23 cellular contexts compared by ENCODE assay signal in the genomic region with DNA sequence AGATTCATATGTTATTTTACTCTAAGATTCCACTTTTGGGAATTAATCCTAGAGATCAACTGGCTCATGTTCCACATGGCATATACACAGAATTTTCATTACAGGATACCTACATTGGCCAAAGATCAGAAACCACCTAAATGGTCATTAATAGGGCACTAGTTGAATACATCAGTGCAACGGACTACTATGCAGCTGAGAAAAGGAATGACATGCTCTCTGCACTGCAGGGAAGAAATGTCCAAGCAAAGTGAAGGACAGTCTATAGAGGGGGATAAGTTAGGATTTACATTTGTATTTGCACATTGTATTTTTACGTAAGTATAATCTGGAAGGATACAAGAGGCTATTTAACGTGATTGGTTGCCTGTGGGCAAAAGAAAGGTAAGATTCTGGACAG.
DNase-seq lines count a peak whose midpoint lies in the region; ATAC-seq, FAIRE-seq and TF ChIP-seq lines count a peak whose summit lies in the region.
"Had no signal": no experiment of that assay in that cellular context is flagged by ENCODE, and none has a peak within 500 bp of the region (broad histone marks: within the 10 kb centered on the region; RNA-seq: fewer than 3 reads in every experiment).

No MANE protein-coding gene starts in this region.

- BruUV-seq in K562 (replicated peaks; lab: Mats Ljungman, UMichigan) = no TSS peak

- H3K9me1 ChIP-seq in K562 (ENCODE audit: control insufficient read depth, insufficient read depth, low read length) = no peaks in the 10 kb centered on the region

- TF ChIP-seq CTCF in CD4-positive, alpha-beta T cell (IDR thresholded peaks at IDR 0.05) = no peak
- no peak for TF ChIP-seq CTCF in HEK293 (tag by site-specific recombination; IDR thresholded peaks at IDR 0.05)
- TF ChIP-seq CTCF in K562 (IDR thresholded peaks at IDR 0.05 in 2 of 3, conservative IDR thresholded peaks at IDR 0.05 in 1 of 3; ENCODE audit: insufficient read depth in 2 of 3, low read depth in 1 of 3, low read length in 3 of 3) = no peak

- peaks cover 82% of the 10 kb centered on the region for H3K4me1 Mint-ChIP-seq in activated naive CD4-positive, alpha-beta T cell treated with anti-CD3 and anti-CD28 coated beads, Interleukin-2, amount 50 U/mL, for 24 hours
- H3K4me1 Mint-ChIP-seq in CD4-positive, alpha-beta T cell (ENCODE audit: low read depth) = peaks cover 75% of the 10 kb centered on the region
- H3K4me1 Mint-ChIP-seq: B cell had no signal

- WGBS in K562 (ENCODE audit: insufficient coverage, low coverage, missing lambda C conversion rate) = 4% methylated on average over 3 of the region's 3 CpGs

- H4K20me1 ChIP-seq in K562 (replicated peaks; ENCODE audit: control insufficient read depth, insufficient read depth, low read length) = no peaks in the 10 kb centered on the region

- no peak overlapping the region for H2AFZ ChIP-seq in K562 (ENCODE audit: low read depth, low read length)

- POLR2A ChIA-PET in CD4-positive, alpha-beta T cell (lab: Charles Lee) = interaction anchor here (0.9 to 1.8 kb wide), 3 partner anchors 11 to 35 kb away, joined by 4 to 7 read pairs (median 5); no protein-coding TSS in a partner anchor
- POLR2A ChIA-PET in HEK293 (lab: Yijun Ruan, JAX) (no interaction called here), K562 (lab: Yijun Ruan, JAX) (interaction anchor here (1.2 kb wide), 1 partner anchor 9 kb away, joined by 4 read pairs; no protein-coding TSS in a partner anchor)

- peak overlapping the region; percentile 71 for H3K27ac Mint-ChIP-seq in activated naive CD4-positive, alpha-beta T cell treated with anti-CD3 and anti-CD28 coated beads, Interleukin-2, amount 50 U/mL, for 24 hours
- peak overlapping the region; percentile 82 for H3K27ac Mint-ChIP-seq in CD4-positive, alpha-beta T cell
- H3K27ac Mint-ChIP-seq: B cell; CD8-positive, alpha-beta T cell had no signal

- H3K36me3 Mint-ChIP-seq in activated naive CD4-positive, alpha-beta T cell treated with anti-CD3 and anti-CD28 coated beads, Interleukin-2, amount 50 U/mL, for 24 hours = peaks cover 6% of the 10 kb centered on the region
- peaks cover 19% of the 10 kb centered on the region for H3K36me3 Mint-ChIP-seq in CD4-positive, alpha-beta T cell (ENCODE audit: low read depth)

- intact Hi-C loops in CD4-positive, alpha-beta T cell (cut with DNase I, micrococcal nuclease) = loop anchor here in 1 of 2 experiments (5.0 kb wide), 1 partner anchor 34 kb away; no protein-coding TSS in a partner anchor
- intact Hi-C loops in K562 (cut with micrococcal nuclease) = no loop called here

- no peak for ATAC-seq in CD4-positive, alpha-beta T cell (ENCODE audit: poor library complexity)
- ATAC-seq in K562 (no peak), GM18519 (IDR thresholded peaks at IDR 0.05; ENCODE audit: low FRiP score, unreplicated experiment) (no peak)
- ATAC-seq: A549; CD8-positive, alpha-beta T cell had no signal

- TF ChIP-seq POLR2A in K562 (conservative IDR thresholded peaks at IDR 0.05) = no peak

- CTCF ChIA-PET in CD4-positive, alpha-beta T cell (lab: Charles Lee) = no interaction called here
- CTCF ChIA-PET in HEK293 (lab: Yijun Ruan, JAX) (interaction anchor here (0.6 kb wide), 1 partner anchor 85 kb away, joined by 3 read pairs; no protein-coding TSS in a partner anchor), K562 (lab: Yijun Ruan, JAX; ENCODE audit: low intra/inter-chr PET ratio) (no interaction called here)

- H3K27ac ChIP-seq in CD4-positive, alpha-beta T cell (ENCODE audit: low read depth, low read length) = no peak overlapping the region
- no peak overlapping the region for H3K27ac ChIP-seq in HEK293 (ENCODE audit: extremely low read depth, low read depth, low read length)
- H3K27ac ChIP-seq in K562 (ENCODE audit: extremely low read depth, low read depth, low read length) = no peak overlapping the region
- H3K27ac ChIP-seq: 22Rv1; A549; BLaER1 treated with 17β-estradiol and CSF1 and Interleukin-3, amounts not matched to agents 10 nM and 100 nM; C4-2B had no signal

- in situ Hi-C loops in K562 (cut with MboI) = no loop called here

- H3K4me1 ChIP-seq in HEK293 (ENCODE audit: control insufficient read depth, insufficient read depth, low read length) (peaks cover 2% of the 10 kb centered on the region; the same call in 1 of the 2 replicates), K562 (replicated peaks in 1 of 2; ENCODE audit: control insufficient read depth in 2 of 2, insufficient read depth in 2 of 2, low read length in 2 of 2) (no peaks in the 10 kb centered on the region; a peak in 1 of 5 replicates)
- H3K4me1 ChIP-seq: A549, Caco-2 had no signal

- no peak overlapping the region for H3K4me2 ChIP-seq in K562 (ENCODE audit: insufficient read depth, low read length)
- H3K4me2 ChIP-seq: A549 had no signal

- FAIRE-seq in K562 (lab: Jason Lieb, UNC) = no peak
- FAIRE-seq: A549, D721Med, G401.6, GM12891, GM19239 had no signal

- H3K36me3 ChIP-seq in HEK293 (ENCODE audit: control insufficient read depth in 2 of 2, insufficient read depth in 1 of 2, low read length in 2 of 2) = no peaks in the 10 kb centered on the region
- no peaks in the 10 kb centered on the region for H3K36me3 ChIP-seq in K562 (ENCODE audit: control insufficient read depth, insufficient read depth, low read length)
- H3K36me3 ChIP-seq: BLaER1 treated with 17β-estradiol and CSF1 and Interleukin-3, amounts not matched to agents 10 nM and 100 nM had no signal

- H3K4me3 ChIP-seq in HEK293 (ENCODE audit: low read depth, low read length) (no peak overlapping the region), K562 (no peak overlapping the region)
- H3K4me3 ChIP-seq: A549; BLaER1 treated with 17β-estradiol and CSF1 and Interleukin-3, amounts not matched to agents 10 nM and 100 nM had no signal

- H3K9ac ChIP-seq in K562 (ENCODE audit: insufficient read depth in 1 of 2, low read depth in 2 of 2, low read length in 2 of 2) = no peak overlapping the region
- H3K9ac ChIP-seq: BLaER1 treated with 17β-estradiol and CSF1 and Interleukin-3, amounts not matched to agents 10 nM and 100 nM had no signal

- TF ChIP-seq EP300 in K562 (IDR thresholded peaks at IDR 0.05; ENCODE audit: low read length) = no peak

- TF ChIP-seq RAD21 in K562 (CRISPR knock-in tag; conservative IDR thresholded peaks at IDR 0.05 in 1 of 2, IDR thresholded peaks at IDR 0.05 in 1 of 2) = no peak

- H3K9me3 ChIP-seq in CD4-positive, alpha-beta T cell (ENCODE audit: control insufficient read depth, low read length) = no peaks in the 10 kb centered on the region
- H3K9me3 ChIP-seq in HEK293 (ENCODE audit: control insufficient read depth, insufficient read depth, low read depth, low read length) (no peaks in the 10 kb centered on the region), K562 (replicated peaks; ENCODE audit: control insufficient read depth, insufficient read depth, low read depth, low read length) (no peaks in the 10 kb centered on the region)
- H3K9me3 ChIP-seq: A549, Caco-2 had no signal

- peaks cover 5% of the 10 kb centered on the region for H3K9me3 Mint-ChIP-seq in activated naive CD4-positive, alpha-beta T cell treated with anti-CD3 and anti-CD28 coated beads, Interleukin-2, amount 50 U/mL, for 24 hours
- peaks cover 16% of the 10 kb centered on the region for H3K9me3 Mint-ChIP-seq in CD4-positive, alpha-beta T cell

- no peaks in the 10 kb centered on the region for H3K27me3 Mint-ChIP-seq in activated naive CD4-positive, alpha-beta T cell treated with anti-CD3 and anti-CD28 coated beads, Interleukin-2, amount 50 U/mL, for 24 hours
- no peaks in the 10 kb centered on the region for H3K27me3 Mint-ChIP-seq in CD4-positive, alpha-beta T cell

- no peaks in the 10 kb centered on the region for H3K79me2 ChIP-seq in K562 (ENCODE audit: control insufficient read depth, insufficient read depth, low read length)

- H3K27me3 ChIP-seq in CD4-positive, alpha-beta T cell (ENCODE audit: control insufficient read depth, insufficient read depth, low read length) = no peaks in the 10 kb centered on the region
- no peaks in the 10 kb centered on the region for H3K27me3 ChIP-seq in K562 (ENCODE audit: control insufficient read depth in 2 of 2, insufficient read depth in 2 of 2, low read length in 2 of 2)
- H3K27me3 ChIP-seq: BLaER1 treated with 17β-estradiol and CSF1 and Interleukin-3, amounts not matched to agents 10 nM and 100 nM had no signal

- H3K4me3 Mint-ChIP-seq in activated naive CD4-positive, alpha-beta T cell treated with anti-CD3 and anti-CD28 coated beads, Interleukin-2, amount 50 U/mL, for 24 hours = peak overlapping the region; percentile 70
- peak overlapping the region; percentile 18 for H3K4me3 Mint-ChIP-seq in CD4-positive, alpha-beta T cell
- H3K4me3 Mint-ChIP-seq: B cell; CD8-positive, alpha-beta T cell had no signal

- DNase-seq in activated naive CD4-positive, alpha-beta T cell (lab: John Stamatoyannopoulos, UW) = no peak
- no peak for DNase-seq in CD4-positive, alpha-beta T cell
- DNase-seq in K562 (ENCODE audit: extremely low read depth in 1 of 4, low spot score in 3 of 4) (no peak), HuH-7 (ENCODE audit: low spot score) (no peak), cerebellar cortex (ENCODE audit: low spot score) (no peak)
- DNase-seq: AML-193; Caco-2; Calu3; CD8-positive, alpha-beta T cell; DMS79 treated with DMSO at 0.1 percent for 48 hours; GF-D8 had no signal

TF ChIP-seq in HEK293, 187 proteins besides CTCF, POLR2A, EP300 and RAD21 (continues in another document):
- TF ChIP-seq ZNF560 (tag by site-specific recombination; IDR thresholded peaks at IDR 0.05; ENCODE audit: borderline replicate concordance) (no peak), ZNF157 (tag by site-specific recombination; IDR thresholded peaks at IDR 0.05) (no peak), ZEB2 (tag by site-specific recombination; IDR thresholded peaks at IDR 0.05) (no peak), ZNF776 (tag by site-specific recombination; IDR thresholded peaks at IDR 0.05; ENCODE audit: borderline replicate concordance) (no peak), ZIC2 (tag by site-specific recombination; IDR thresholded peaks at IDR 0.05) (no peak)

TF ChIP-seq in K562, 482 proteins besides CTCF, POLR2A, EP300 and RAD21:
- peak; percentile 34 for TF ChIP-seq ZNF146 (CRISPR knock-in tag; IDR thresholded peaks at IDR 0.05; ENCODE audit: unreplicated experiment)
- no peak for TF ChIP-seq ZNF175 (CRISPR knock-in tag; IDR thresholded peaks at IDR 0.05; ENCODE audit: low read depth)
